Comparison of ENCODE assay signal across 8 cellular contexts in genomic region chr2:27085670-27086089, GRCh38. TPM values are rescaled to one million over a fixed set of nuclear protein-coding genes. Genes with fewer than 3 reads are reported as not detected.
A peak's percentile ranks its signal among the peaks of the same experiment; 100 is the strongest.
DNase-seq lines count a peak whose midpoint lies in the region; ATAC-seq and TF ChIP-seq lines count a peak whose summit lies in the region.

No MANE protein-coding gene starts in this region.

- H3K27me3 ChIP-seq in Peyer's patch, result no peaks in the 10 kb centered on the region
- no peaks in the 10 kb centered on the region for H3K27me3 ChIP-seq in brain microvascular endothelial cell (replicated peaks)
- peaks cover 21% of the 10 kb centered on the region for H3K27me3 ChIP-seq in iPS-18a (ENCODE audit: control insufficient read depth, insufficient read depth, low read length)

- peak; percentile 48 to 51 for TF ChIP-seq POLR2A in Peyer's patch (IDR thresholded peaks at IDR 0.05)

- peak overlapping the region; percentile 64 to 88 (median 66) for H3K4me3 ChIP-seq in Peyer's patch
- peak overlapping the region; percentile 59 for H3K4me3 ChIP-seq in brain microvascular endothelial cell (ENCODE audit: low read depth, low read length)
- peak overlapping the region; percentile 69 for H3K4me3 ChIP-seq in iPS-18a (ENCODE audit: low read length)
- peak overlapping the region; percentile 55 for H3K4me3 ChIP-seq in retinal pigment epithelial cell (ENCODE audit: low read length)

- H3K36me3 ChIP-seq in Peyer's patch, result no peaks in the 10 kb centered on the region
- H3K36me3 ChIP-seq in brain microvascular endothelial cell (replicated peaks), result peaks cover 3% of the 10 kb centered on the region
- no peaks in the 10 kb centered on the region for H3K36me3 ChIP-seq in iPS-18a (ENCODE audit: control insufficient read depth, low read depth, low read length)

- DNase-seq in activated gamma-delta T cell treated with Interleukin-2 at 50 U/mL for 16 hours, result peak; percentile 20
- DNase-seq in activated gamma-delta T cell (lab: John Stamatoyannopoulos, UW), result no peak
- DNase-seq in Peyer's patch, result peak; percentile 60 to 90 (median 87)
- peak; percentile 50 for DNase-seq in brain microvascular endothelial cell
- no peak for DNase-seq in retinal pigment epithelial cell (ENCODE audit: low read depth)

- in situ Hi-C loops in brain microvascular endothelial cell (cut with HindIII; ENCODE audit: low pct_ligation_motif_present, low sequenced_read_pairs), result no loop called here

- peak in 4 of 6 experiments; percentile 32 to 68 (median 44) for TF ChIP-seq CTCF in Peyer's patch (IDR thresholded peaks at IDR 0.05)
- peak; percentile 62 for TF ChIP-seq CTCF in brain microvascular endothelial cell (IDR thresholded peaks at IDR 0.05; ENCODE audit: low read depth, low read length, missing control alignments)
- TF ChIP-seq CTCF in retinal pigment epithelial cell (conservative IDR thresholded peaks at IDR 0.05; ENCODE audit: low read depth, low read length), result peak; percentile 49

- H3K4me1 ChIP-seq in Peyer's patch (peaks cover 3 to 54% (median 14%) of the 10 kb centered on the region in 4 donors), iPS-18a (ENCODE audit: control insufficient read depth, low read depth, low read length) (peaks cover 7% of the 10 kb centered on the region)

- ATAC-seq in HG03025 (IDR thresholded peaks at IDR 0.05; ENCODE audit: low FRiP score, unreplicated experiment) (peak; percentile 7), GM18870 (IDR thresholded peaks at IDR 0.05; ENCODE audit: unreplicated experiment) (no peak)

- peak overlapping the region; percentile 61 for H3K9ac ChIP-seq in iPS-18a (ENCODE audit: low read length)

- no peaks in the 10 kb centered on the region for H3K9me3 ChIP-seq in Peyer's patch
- no peaks in the 10 kb centered on the region for H3K9me3 ChIP-seq in iPS-18a (ENCODE audit: control insufficient read depth, low read depth, low read length)

- peak overlapping the region; percentile 81 to 96 (median 90) for H3K27ac ChIP-seq in Peyer's patch
- H3K27ac ChIP-seq in brain microvascular endothelial cell, result peak overlapping the region; percentile 53
- no peak overlapping the region for H3K27ac ChIP-seq in iPS-18a (ENCODE audit: low read length)

RNA-seq across cellular contexts. Expression of gene KHK, which starts 0.9 kb away (rescaled TPM):
- total RNA-seq in Peyer's patch, result 100 to 1,000 TPM in 3 of 4 donors, 10 to 100 TPM in 1; 40.4 to 576 (median 435) TPM

RNA-seq across cellular contexts. Expression of gene EMILIN1, which starts 7.3 kb away (rescaled TPM):
- total RNA-seq in Peyer's patch, result 10 to 100 TPM in 2 of 4 donors, 1 to 10 TPM in 2; 7.9 to 32.2 (median 13.3) TPM

RNA-seq across cellular contexts. Expression of gene OST4, which starts 14.2 kb away (rescaled TPM):
- 100 to 1,000 TPM; 136 to 329 (median 225) TPM for total RNA-seq in Peyer's patch

RNA-seq across cellular contexts. Expression of gene CGREF1, which starts 33.2 kb away (rescaled TPM):
- 1 to 10 TPM in 2 of 4 donors, not detected in 2; 2.5 to 5.6 TPM for total RNA-seq in Peyer's patch

RNA-seq across cellular contexts. Expression of gene AGBL5, which starts 34.2 kb away (rescaled TPM):
- 10 to 100 TPM in 3 of 4 donors, 1 to 10 TPM in 1; 7.5 to 18.2 (median 12.3) TPM for total RNA-seq in Peyer's patch

Comparison
In these comparisons a context has a peak if more than half of its experiments do, and no peak if none do; other contexts are left out.
1. DNase-seq: peak in activated gamma-delta T cell treated with Interleukin-2 at 50 U/mL for 16 hours (single experiment), Peyer's patch (3 of 3) and brain microvascular endothelial cell (single experiment); none in activated gamma-delta T cell (single experiment) and retinal pigment epithelial cell (single experiment).
2. Peak in every context shown above with its lines, with median percentiles within 50 percentile points of each other: H3K4me3 ChIP-seq and CTCF ChIP-seq.